In genomic region chr6:71250050-71250689, GRCh38 we compare ENCODE assay signal across 10 cellular contexts. TPM values are rescaled to one million over a fixed set of nuclear protein-coding genes. Genes with fewer than 3 reads are reported as not detected.
DNase-seq lines count a peak whose midpoint lies in the region; ATAC-seq and TF ChIP-seq lines count a peak whose summit lies in the region.
"Had no signal": no experiment of that assay in that cellular context is flagged by ENCODE, and none has a peak within 500 bp of the region (broad histone marks: within the 10 kb centered on the region; RNA-seq: fewer than 3 reads in every experiment).

No MANE protein-coding gene starts in this region.

- peak; percentile 90 for ATAC-seq in left ventricle myocardium superior
- no peak for ATAC-seq in stimulated activated effector memory CD8-positive, alpha-beta T cell treated with anti-CD3 and anti-CD28 coated beads, Interleukin-12 subunit alpha, Interleukin-12 subunit beta, amount 100 ng/mL, for 72 hours

- H3K27ac Mint-ChIP-seq in activated naive CD8-positive, alpha-beta T cell treated with anti-CD3 and anti-CD28 coated beads for 36 hours, result peak overlapping the region; percentile 65
- H3K27ac Mint-ChIP-seq in stimulated activated effector memory CD8-positive, alpha-beta T cell treated with anti-CD3 and anti-CD28 coated beads, Interleukin-12 subunit alpha, Interleukin-12 subunit beta, amount 100 ng/mL, for 72 hours, result peak overlapping the region; percentile 46
- H3K27ac Mint-ChIP-seq in glutamatergic neuron (ENCODE audit: unreplicated experiment), result no peak overlapping the region
- H3K27ac Mint-ChIP-seq: memory B cell had no signal

- no peak for TF ChIP-seq POLR2A in Peyer's patch (IDR thresholded peaks at IDR 0.05)

- no peaks in the 10 kb centered on the region for H3K27me3 Mint-ChIP-seq in activated naive CD8-positive, alpha-beta T cell treated with anti-CD3 and anti-CD28 coated beads for 36 hours
- H3K27me3 Mint-ChIP-seq in glutamatergic neuron (ENCODE audit: unreplicated experiment), result no peaks in the 10 kb centered on the region
- H3K27me3 Mint-ChIP-seq: memory B cell had no signal

- intact Hi-C loops in left ventricle myocardium superior (cut with micrococcal nuclease), result no loop called here

- peak overlapping the region in 2 of 4 donors; percentile 24 to 33 for H3K27ac ChIP-seq in Peyer's patch

- H3K36me3 Mint-ChIP-seq in activated naive CD8-positive, alpha-beta T cell treated with anti-CD3 and anti-CD28 coated beads for 36 hours, result no peaks in the 10 kb centered on the region
- H3K36me3 Mint-ChIP-seq in stimulated activated effector memory CD8-positive, alpha-beta T cell treated with anti-CD3 and anti-CD28 coated beads, Interleukin-12 subunit alpha, Interleukin-12 subunit beta, amount 100 ng/mL, for 72 hours, result no peaks in the 10 kb centered on the region
- H3K36me3 Mint-ChIP-seq in glutamatergic neuron (ENCODE audit: unreplicated experiment), result peaks cover 9% of the 10 kb centered on the region
- H3K36me3 Mint-ChIP-seq: memory B cell had no signal

- TF ChIP-seq CTCF in glutamatergic neuron (IDR thresholded peaks at IDR 0.05; ENCODE audit: partially characterized antibody, unreplicated experiment) (no peak), Peyer's patch (IDR thresholded peaks at IDR 0.05) (no peak)

- no peaks in the 10 kb centered on the region for H3K9me3 Mint-ChIP-seq in activated naive CD8-positive, alpha-beta T cell treated with anti-CD3 and anti-CD28 coated beads for 36 hours
- H3K9me3 Mint-ChIP-seq in stimulated activated effector memory CD8-positive, alpha-beta T cell treated with anti-CD3 and anti-CD28 coated beads, Interleukin-12 subunit alpha, Interleukin-12 subunit beta, amount 100 ng/mL, for 72 hours, result no peaks in the 10 kb centered on the region
- peaks cover 7% of the 10 kb centered on the region for H3K9me3 Mint-ChIP-seq in glutamatergic neuron (ENCODE audit: unreplicated experiment)
- H3K9me3 Mint-ChIP-seq: memory B cell had no signal

- H3K36me3 ChIP-seq in Peyer's patch, result no peaks in the 10 kb centered on the region

- peaks cover 16% of the 10 kb centered on the region for H3K4me1 Mint-ChIP-seq in activated naive CD8-positive, alpha-beta T cell treated with anti-CD3 and anti-CD28 coated beads for 36 hours
- H3K4me1 Mint-ChIP-seq in stimulated activated effector memory CD8-positive, alpha-beta T cell treated with anti-CD3 and anti-CD28 coated beads, Interleukin-12 subunit alpha, Interleukin-12 subunit beta, amount 100 ng/mL, for 72 hours, result no peaks in the 10 kb centered on the region
- peaks cover 10% of the 10 kb centered on the region for H3K4me1 Mint-ChIP-seq in glutamatergic neuron (ENCODE audit: low read depth, unreplicated experiment)

- no peak overlapping the region for H3K4me3 Mint-ChIP-seq in activated naive CD8-positive, alpha-beta T cell treated with anti-CD3 and anti-CD28 coated beads for 36 hours
- no peak overlapping the region for H3K4me3 Mint-ChIP-seq in stimulated activated effector memory CD8-positive, alpha-beta T cell treated with anti-CD3 and anti-CD28 coated beads, Interleukin-12 subunit alpha, Interleukin-12 subunit beta, amount 100 ng/mL, for 72 hours
- H3K4me3 Mint-ChIP-seq in glutamatergic neuron (ENCODE audit: unreplicated experiment), result no peak overlapping the region
- H3K4me3 Mint-ChIP-seq: memory B cell had no signal

- DNase-seq in HCEC 1CT, result peak; percentile 94
- no peak for DNase-seq in activated naive CD8-positive, alpha-beta T cell treated with anti-CD3 and anti-CD28 coated beads for 36 hours
- no peak for DNase-seq in left ventricle myocardium superior
- DNase-seq in stimulated activated effector memory CD8-positive, alpha-beta T cell treated with anti-CD3 and anti-CD28 coated beads, Interleukin-12 subunit alpha, Interleukin-12 subunit beta, amount 100 ng/mL, for 72 hours (ENCODE audit: low spot score in 2 of 2), result no peak
- DNase-seq in NCI-H82 (lab: John Stamatoyannopoulos, UW), result no peak
- no peak for DNase-seq in NCI-H524 treated with DMSO at 0.1 percent for 48 hours (lab: John Stamatoyannopoulos, UW)
- DNase-seq in glutamatergic neuron, result no peak
- DNase-seq in Peyer's patch, result no peak
- DNase-seq: activated CD8-positive, alpha-beta memory T cell treated with anti-CD3 and anti-CD28 coated beads, Interleukin-2, amount 50 U/mL, for 4 hours had no signal

- no peak overlapping the region for H3K4me3 ChIP-seq in Peyer's patch

- no peaks in the 10 kb centered on the region for H3K27me3 ChIP-seq in Peyer's patch

- no peaks in the 10 kb centered on the region for H3K9me3 ChIP-seq in Peyer's patch

- H3K4me1 ChIP-seq in Peyer's patch, result no peaks in the 10 kb centered on the region

RNA-seq across cellular contexts. Expression of gene OGFRL1, which starts 38.4 kb away (rescaled TPM):
- total RNA-seq in activated naive CD8-positive, alpha-beta T cell treated with anti-CD3 and anti-CD28 coated beads for 36 hours, result 1 to 10 TPM; 5.3 to 6.1 TPM
- total RNA-seq in left ventricle myocardium superior (10.0 TPM), glutamatergic neuron (ENCODE audit: unreplicated experiment) (21.4 TPM), Peyer's patch (10 to 100 TPM in 1 of 4 donors, 1 to 10 TPM in 3; 3.0 to 36.3 (median 5.5) TPM)
